1 cellular context compared by ENCODE assay signal in genomic region chr4:17647927-17648326, GRCh38.
TF ChIP-seq lines count a peak whose summit lies in the region.

No MANE protein-coding gene starts in this region.

TF ChIP-seq in WTC11, 78 proteins besides CTCF, POLR2A, EP300 and RAD21 (continued from another document):
- no peak for TF ChIP-seq AFF4 (CRISPR knock-in tag; IDR thresholded peaks at IDR 0.05; ENCODE audit: borderline replicate concordance)
- no peak for TF ChIP-seq CREM (CRISPR knock-in tag; IDR thresholded peaks at IDR 0.05)
- no peak for TF ChIP-seq PRRX2 (CRISPR knock-in tag; IDR thresholded peaks at IDR 0.05)
- no peak for TF ChIP-seq OVOL2 (CRISPR knock-in tag; IDR thresholded peaks at IDR 0.05; ENCODE audit: borderline replicate concordance)
